Comparison of ENCODE assay signal across 10 cellular contexts in genomic region chr3:194322701-194323174, GRCh38. TPM values are rescaled to one million over a fixed set of nuclear protein-coding genes. Genes with fewer than 3 reads are reported as not detected.
DNase-seq lines count a peak whose midpoint lies in the region; ATAC-seq, FAIRE-seq and TF ChIP-seq lines count a peak whose summit lies in the region.
"Had no signal": no experiment of that assay in that cellular context is flagged by ENCODE, and none has a peak within 500 bp of the region (broad histone marks: within the 10 kb centered on the region; RNA-seq: fewer than 3 reads in every experiment).

No MANE protein-coding gene starts in this region.

- peak overlapping the region; percentile 41 for H2BK120ac ChIP-seq in IMR-90 (ENCODE audit: low read depth, low read length)

- FAIRE-seq in bronchial epithelial cell (lab: Jason Lieb, UNC): peak; percentile 99

- no peak overlapping the region for H3K18ac ChIP-seq in IMR-90 (ENCODE audit: low read depth, low read length)

- H4K91ac ChIP-seq in IMR-90 (ENCODE audit: insufficient read depth, low read depth, low read length): no peak overlapping the region

- no peak overlapping the region for H4K8ac ChIP-seq in IMR-90 (ENCODE audit: low read depth in 2 of 2, low read length in 2 of 2)

- peaks cover 3% of the 10 kb centered on the region; the same call in 1 of the 2 replicates for H4K20me1 ChIP-seq in IMR-90 (ENCODE audit: insufficient read depth, low read length)
- H4K20me1 ChIP-seq: BLaER1 had no signal

- no peaks in the 10 kb centered on the region for H3K36me3 ChIP-seq in IMR-90 (ENCODE audit: control insufficient read depth, insufficient read depth, low read length)
- H3K36me3 ChIP-seq in bronchial epithelial cell (ENCODE audit: control insufficient read depth, insufficient read depth, low read length): no peaks in the 10 kb centered on the region
- H3K36me3 ChIP-seq: BLaER1 had no signal

- H2BK20ac ChIP-seq in IMR-90 (ENCODE audit: low read depth, low read length): no peak overlapping the region

- no peak overlapping the region for H2BK15ac ChIP-seq in IMR-90 (ENCODE audit: low read depth, low read length)

- H3K27ac ChIP-seq in IMR-90 (ENCODE audit: insufficient read depth, low read length): no peak overlapping the region
- H3K27ac ChIP-seq: BLaER1 had no signal

- DNase-seq in SIG-M5 treated with dmso at 0.1 percent for 504 hours (lab: John Stamatoyannopoulos, UW; ENCODE audit: unreplicated experiment) (peak; percentile 48), SIG-M5 (lab: John Stamatoyannopoulos, UW) (no peak), IMR-90 (peak; percentile 55), bronchial epithelial cell (ENCODE audit: low read depth) (peak; percentile 99), renal cortical epithelial cell (ENCODE audit: low read depth) (peak; percentile 89), Kasumi-1 (lab: John Stamatoyannopoulos, UW) (no peak)
- DNase-seq: NCI-H2081 treated with DMSO at 0.1 percent for 48 hours had no signal

- H2AK5ac ChIP-seq in IMR-90 (ENCODE audit: low read depth, low read length): peak overlapping the region; percentile 75; the same call in 1 of the 2 replicates

- peaks cover 28% of the 10 kb centered on the region for H3K9me1 ChIP-seq in IMR-90 (ENCODE audit: insufficient read depth, low read length)

- peak overlapping the region; percentile 28 for H2AFZ ChIP-seq in IMR-90 (replicated peaks; ENCODE audit: low read length, poor library complexity)

- H3K4me2 ChIP-seq in IMR-90 (ENCODE audit: low read depth, low read length): no peak overlapping the region
- H3K4me2 ChIP-seq: BLaER1 had no signal

- H2AK9ac ChIP-seq in IMR-90 (replicated peaks; ENCODE audit: low read depth, low read length, poor library complexity): no peak overlapping the region

- BruUV-seq in IMR-90 (replicated peaks; lab: Mats Ljungman, UMichigan): no TSS peak

- H3K4me3 ChIP-seq in IMR-90 (ENCODE audit: insufficient read depth, low read depth, low read length) (no peak overlapping the region), bronchial epithelial cell (ENCODE audit: low read depth, low read length) (peak overlapping the region; percentile 26)
- H3K4me3 ChIP-seq: BLaER1 had no signal

- TF ChIP-seq CTCF in IMR-90 (conservative IDR thresholded peaks at IDR 0.05; ENCODE audit: low read depth, low read length) (no peak), bronchial epithelial cell (IDR thresholded peaks at IDR 0.05; ENCODE audit: insufficient read depth, low read length, severe bottlenecking) (no peak)

- peaks cover 7% of the 10 kb centered on the region for H3K4me1 ChIP-seq in IMR-90 (ENCODE audit: control insufficient read depth, insufficient read depth, low read length)

- no peak for ATAC-seq in IMR-90 (ENCODE audit: low read depth)
- no peak for ATAC-seq in GM18505 (IDR thresholded peaks at IDR 0.05; ENCODE audit: unreplicated experiment)
- no peak for ATAC-seq in HG02571 (IDR thresholded peaks at IDR 0.05; ENCODE audit: unreplicated experiment)

- POLR2A ChIA-PET in IMR-90 (lab: Charles Lee; ENCODE audit: unreplicated experiment): no interaction called here

- no peak overlapping the region for H2BK5ac ChIP-seq in IMR-90 (ENCODE audit: low read depth, low read length, poor library complexity, severe bottlenecking)

- TF ChIP-seq POLR2A in IMR-90 (IDR thresholded peaks at IDR 0.05; ENCODE audit: low read depth, low read length): no peak
- TF ChIP-seq POLR2A in GM18505 (IDR thresholded peaks at IDR 0.05; ENCODE audit: borderline replicate concordance, extremely low read depth, insufficient read depth, insufficient read length): no peak

- peaks cover 12% of the 10 kb centered on the region for H3K9me3 ChIP-seq in IMR-90 (ENCODE audit: control insufficient read depth, insufficient read depth, low read length)

- H3K9ac ChIP-seq in IMR-90 (ENCODE audit: low read depth, low read length): no peak overlapping the region
- H3K9ac ChIP-seq: BLaER1 had no signal

- intact Hi-C loops in IMR-90 (cut with micrococcal nuclease): no loop called here

- in situ Hi-C loops in IMR-90 (cut with MboI; ENCODE audit: low sequenced_read_pairs): no loop called here

- 100% methylated on average over 4 of the region's 17 CpGs; no CpG with 5 or more reads in 1 of the 2 experiments for WGBS in IMR-90 (ENCODE audit: extremely low coverage in 2 of 2, insufficient read length in 1 of 2), 2 experiments

- TF ChIP-seq RAD21 in IMR-90 (IDR thresholded peaks at IDR 0.05; ENCODE audit: low read length): no peak

- CTCF ChIA-PET in IMR-90 (lab: Yijun Ruan, JAX): no interaction called here

- H3K56ac ChIP-seq in IMR-90 (ENCODE audit: extremely low read depth, insufficient read depth, low read length): no peak overlapping the region

- H3K27me3 ChIP-seq in IMR-90 (ENCODE audit: control insufficient read depth, insufficient read depth, low read length): peaks cover 8% of the 10 kb centered on the region
- H3K27me3 ChIP-seq in bronchial epithelial cell (ENCODE audit: control insufficient read depth, insufficient read depth, low read length): no peaks in the 10 kb centered on the region
- H3K27me3 ChIP-seq: BLaER1 had no signal

- peaks cover 0 to 8% of the 10 kb centered on the region in 2 experiments; a peak in 1 of 4 replicates for H3K79me1 ChIP-seq in IMR-90 (ENCODE audit: low read depth in 1 of 2, low read length in 2 of 2)

- no peak overlapping the region for H4K5ac ChIP-seq in IMR-90 (ENCODE audit: low read depth, low read length)

- no peak overlapping the region for H3K23ac ChIP-seq in IMR-90 (ENCODE audit: low read depth, low read length)

- peak overlapping the region; percentile 22 for H3K4ac ChIP-seq in IMR-90 (ENCODE audit: low read depth, low read length)

- dilution Hi-C loops in IMR-90 (cut with HindIII; ENCODE audit: low sequenced_read_pairs, unreplicated experiment): no loop called here

- H3K14ac ChIP-seq in IMR-90 (replicated peaks; ENCODE audit: low read depth, low read length): no peak overlapping the region

TF ChIP-seq in IMR-90, 13 proteins besides CTCF, POLR2A, EP300 and RAD21:
- TF ChIP-seq, protein P1, sequence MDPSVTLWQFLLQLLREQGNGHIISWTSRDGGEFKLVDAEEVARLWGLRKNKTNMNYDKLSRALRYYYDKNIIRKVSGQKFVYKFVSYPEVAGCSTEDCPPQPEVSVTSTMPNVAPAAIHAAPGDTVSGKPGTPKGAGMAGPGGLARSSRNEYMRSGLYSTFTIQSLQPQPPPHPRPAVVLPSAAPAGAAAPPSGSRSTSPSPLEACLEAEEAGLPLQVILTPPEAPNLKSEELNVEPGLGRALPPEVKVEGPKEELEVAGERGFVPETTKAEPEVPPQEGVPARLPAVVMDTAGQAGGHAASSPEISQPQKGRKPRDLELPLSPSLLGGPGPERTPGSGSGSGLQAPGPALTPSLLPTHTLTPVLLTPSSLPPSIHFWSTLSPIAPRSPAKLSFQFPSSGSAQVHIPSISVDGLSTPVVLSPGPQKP (IDR thresholded peaks at IDR 0.05; ENCODE audit: borderline replicate concordance, low read depth, low read length): no peak
- peak; percentile 22; the same call in 1 of the 2 replicates for TF ChIP-seq FOS (IDR thresholded peaks at IDR 0.05; ENCODE audit: low read depth, low read length)
TF ChIP-seq in IMR-90: peak in this region for 1.

RNA-seq across cellular contexts. Expression of gene CPN2, which starts 28.4 kb away (rescaled TPM):
- total RNA-seq in IMR-90 (2012; rRNA removed) (not detected in 2 replicates), bronchial epithelial cell (not detected in 2 replicates), renal cortical epithelial cell (0.05 TPM in 1 of 2 replicates, not detected in the other)
- 0.07 TPM in 2 replicates for polyA plus RNA-seq in IMR-90 (2012; rRNA removed)
- polyA plus RNA-seq in IMR-90 (2012; cell fraction: cytosol; rRNA removed): 0.10 TPM in 1 of 2 replicates, not detected in the other
- 0.11 and 0.21 TPM in 2 replicates for polyA plus RNA-seq in IMR-90 (2012; cell fraction: nucleus; rRNA removed; ENCODE audit: low replicate concordance)

RNA-seq across cellular contexts. Expression of gene LRRC15, which starts 46.8 kb away (rescaled TPM):
- 2.5 and 3.3 TPM in 2 replicates for total RNA-seq in IMR-90 (2012; rRNA removed)
- polyA plus RNA-seq in IMR-90 (2012; rRNA removed): 9.0 and 9.7 TPM in 2 replicates
- polyA plus RNA-seq in IMR-90 (2012; cell fraction: cytosol; rRNA removed): 3.9 and 6.9 TPM in 2 replicates
- polyA plus RNA-seq in IMR-90 (2012; cell fraction: nucleus; rRNA removed; ENCODE audit: low replicate concordance): 4.2 TPM in 2 replicates
- not detected in 2 replicates for total RNA-seq in bronchial epithelial cell
- total RNA-seq in renal cortical epithelial cell: not detected in 2 replicates

Comparison
In these comparisons a context has a peak if more than half of its experiments do, and no peak if none do; other contexts are left out.
1. DNase-seq: peak in SIG-M5 treated with dmso at 0.1 percent for 504 hours (single experiment), IMR-90 (single experiment), bronchial epithelial cell (single experiment) and renal cortical epithelial cell (single experiment); none in SIG-M5 (single experiment) and Kasumi-1 (0 of 2).